ENCODE assay signal across 8 cellular contexts in the genomic region with DNA sequence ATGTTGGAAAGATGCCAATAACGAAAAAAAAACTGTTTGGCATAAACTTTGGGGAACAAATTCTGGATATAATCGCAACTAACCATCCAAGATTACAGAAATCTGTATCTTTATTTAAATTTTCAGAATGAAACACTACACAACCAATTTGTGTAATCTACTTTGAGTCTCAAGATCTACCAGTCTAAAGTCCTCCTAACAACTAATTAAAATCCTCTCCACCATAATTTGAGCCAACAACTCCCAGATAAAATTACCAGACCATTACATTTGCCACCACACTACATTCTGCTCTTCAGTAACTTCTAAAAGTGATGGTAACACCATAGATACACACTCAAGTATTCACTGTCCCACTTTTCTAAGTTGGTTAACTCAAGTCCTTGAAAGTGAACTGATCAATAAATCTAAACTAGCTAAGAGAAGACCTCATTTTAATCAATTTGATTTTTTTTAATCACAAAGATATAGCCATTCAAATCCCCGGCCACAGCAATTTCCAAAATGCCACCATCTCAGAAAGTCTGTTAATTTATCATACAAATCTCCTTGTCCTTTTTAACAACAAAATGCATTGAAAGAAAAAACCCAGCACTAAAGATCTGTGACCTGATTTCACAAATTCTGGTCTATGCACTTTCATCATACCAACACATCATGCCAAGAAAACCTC. TPM values are rescaled to one million over a fixed set of nuclear protein-coding genes. Genes with fewer than 3 reads are reported as not detected.
A peak's percentile ranks its signal among the peaks of the same experiment; 100 is the strongest.
DNase-seq lines count a peak whose midpoint lies in the region; ATAC-seq, FAIRE-seq and TF ChIP-seq lines count a peak whose summit lies in the region.

No MANE protein-coding gene starts in this region.

- H3K36me3 ChIP-seq in heart right ventricle (no peaks in the 10 kb centered on the region), body of pancreas (replicated peaks in 1 of 2; ENCODE audit: insufficient read depth in 1 of 2, low read depth in 2 of 2) (no peaks in the 10 kb centered on the region), uterus (no peaks in the 10 kb centered on the region)

- intact Hi-C loops in heart right ventricle (cut with DNase I) (loop anchor here in 5 of 10 donors (2.0 to 10.0 kb wide), 4 partner anchors 17 to 231 kb away; a partner anchor contains a TSS), left ventricle myocardium superior (cut with micrococcal nuclease) (loop anchor here (10.0 kb wide), 1 partner anchor 231 kb away; a partner anchor contains a TSS), body of pancreas (cut with DNase I) (no loop called here), uterus (cut with DNase I; ENCODE audit: low total_unique reads) (no loop called here)

- no peak for TF ChIP-seq POLR2A in body of pancreas (IDR thresholded peaks at IDR 0.05)
- no peak for TF ChIP-seq POLR2A in uterus (IDR thresholded peaks at IDR 0.05)
- TF ChIP-seq POLR2A in GM12892 (IDR thresholded peaks at IDR 0.05; ENCODE audit: low read depth, low read length) = no peak

- ATAC-seq in heart right ventricle (no peak), left ventricle myocardium superior (no peak), body of pancreas (no peak), memory B cell (ENCODE audit: low read depth) (no peak), HG03460 (IDR thresholded peaks at IDR 0.05; ENCODE audit: unreplicated experiment) (no peak)

- peak overlapping the region; percentile 94 for H3K4me3 Mint-ChIP-seq in memory B cell

- DNase-seq in heart right ventricle (no peak), left ventricle myocardium superior (no peak), body of pancreas (no peak), memory B cell (ENCODE audit: low spot score in 2 of 2) (no peak), uterus (no peak), GM12892 (ENCODE audit: insufficient read length) (no peak)
- DNase-seq in activated CD4-positive, CD25-positive, alpha-beta regulatory T cell treated with anti-CD3 and anti-CD28 coated beads, Interleukin-2, amount 50 U/mL, for 72 hours = no peak

- peaks cover 8 to 68% (median 57%) of the 10 kb centered on the region in 9 donors for H3K4me1 ChIP-seq in heart right ventricle
- peaks cover 58% of the 10 kb centered on the region for H3K4me1 ChIP-seq in body of pancreas
- H3K4me1 ChIP-seq in uterus = peaks cover 0 to 5% of the 10 kb centered on the region in 2 donors

- H3K4me3 ChIP-seq in heart right ventricle (peak overlapping the region; percentile 15 to 100 (median 94)), body of pancreas (peak overlapping the region in 1 of 2 donors; percentile 59), uterus (peak overlapping the region; percentile 40 to 99)

- no peaks in the 10 kb centered on the region for H3K36me3 Mint-ChIP-seq in memory B cell

- peak overlapping the region; percentile 92 for H3K27ac Mint-ChIP-seq in memory B cell

- FAIRE-seq in GM12892 (lab: Jason Lieb, UNC) = no peak

- WGBS in heart right ventricle, 2 donors = 41% methylated on average over 3 of the region's 3 CpGs
- WGBS in body of pancreas, 2 donors = 7 to 14% methylated on average over 3 of the region's 3 CpGs

- TF ChIP-seq CTCF in heart right ventricle (IDR thresholded peaks at IDR 0.05) = no peak
- no peak for TF ChIP-seq CTCF in body of pancreas (IDR thresholded peaks at IDR 0.05)
- TF ChIP-seq CTCF in uterus (IDR thresholded peaks at IDR 0.05) = no peak

- H3K27me3 Mint-ChIP-seq in memory B cell = no peaks in the 10 kb centered on the region

- H3K9me3 ChIP-seq in heart right ventricle (no peaks in the 10 kb centered on the region), body of pancreas (no peaks in the 10 kb centered on the region), uterus (no peaks in the 10 kb centered on the region)

- H3K27ac ChIP-seq in heart right ventricle = peak overlapping the region; percentile 96 to 100 (median 99)
- H3K27ac ChIP-seq in body of pancreas = peak overlapping the region; percentile 95 to 98 (median 96)
- peak overlapping the region; percentile 99 to 100 for H3K27ac ChIP-seq in uterus

- H3K27me3 ChIP-seq in heart right ventricle (no peaks in the 10 kb centered on the region), body of pancreas (no peaks in the 10 kb centered on the region), uterus (no peaks in the 10 kb centered on the region)

- H3K4me1 Mint-ChIP-seq in memory B cell = peaks cover 35% of the 10 kb centered on the region

- no peaks in the 10 kb centered on the region for H3K9me3 Mint-ChIP-seq in memory B cell

RNA-seq across cellular contexts. Expression of a gene that starts 1.9 kb away (rescaled TPM):
- total RNA-seq in heart right ventricle (10 to 100 TPM; 12.2 to 17.2 (median 14.5) TPM), left ventricle myocardium superior (14.1 TPM), body of pancreas (10 to 100 TPM; 15.2 to 16.1 TPM), uterus (10 to 100 TPM; 28.2 to 79.4 (median 41.6) TPM)
- 10 to 100 TPM; 10.1 to 11.1 TPM for polyA plus RNA-seq in heart right ventricle
- polyA plus RNA-seq in GM12892 (2012; ENCODE audit: missing spikeins) = 15.3 TPM
